In genomic region chr9:128716581-128717254, GRCh38 we compare ENCODE assay signal across 16 cellular contexts.
"Had no signal": no experiment of that assay in that cellular context is flagged by ENCODE, and none has a peak within 500 bp of the region (broad histone marks: within the 10 kb centered on the region; RNA-seq: fewer than 3 reads in every experiment).

No MANE protein-coding gene starts in this region.

- H3K4me1 ChIP-seq: psoas muscle, sigmoid colon, tibial artery had no signal

- H3K4me1 Mint-ChIP-seq: activated naive CD4-positive, alpha-beta T cell treated with anti-CD3 and anti-CD28 coated beads, Interleukin-2, amount 50 U/mL, for 24 hours had no signal

- ATAC-seq: naive thymus-derived CD8-positive, alpha-beta T cell; psoas muscle had no signal

- H3K36me3 Mint-ChIP-seq: activated naive CD4-positive, alpha-beta T cell treated with anti-CD3 and anti-CD28 coated beads, Interleukin-2, amount 50 U/mL, for 24 hours had no signal

- H3K27me3 ChIP-seq: brain microvascular endothelial cell, sigmoid colon, tibial artery had no signal

- H3K27ac ChIP-seq: brain microvascular endothelial cell, psoas muscle, sigmoid colon, tibial artery had no signal

- H3K9me3 ChIP-seq: psoas muscle, sigmoid colon, tibial artery had no signal

- H3K36me3 ChIP-seq: brain microvascular endothelial cell, sigmoid colon had no signal

- DNase-seq: activated CD4-positive, alpha-beta T cell treated with anti-CD3 and anti-CD28 coated beads, Interleukin-2, amount 50 U/mL, for 1 hour; activated T-cell treated with anti-CD3 and anti-CD28 coated beads, Interleukin-2, amount 50 U/mL, for 1 hour; amniotic stem cell; brain microvascular endothelial cell; cerebellar nuclear complex; dermis blood vessel endothelial cell; hippocampal formation; kidney glomerular epithelial cell; naive thymus-derived CD8-positive, alpha-beta T cell; occipital lobe; stimulated activated CD4-positive, alpha-beta T cell treated with anti-CD3 and anti-CD28 coated beads, Interleukin-4, amount 100 ng/mL, for 24 hours; T-helper 2 cell had no signal

- H3K9me3 Mint-ChIP-seq: activated naive CD4-positive, alpha-beta T cell treated with anti-CD3 and anti-CD28 coated beads, Interleukin-2, amount 50 U/mL, for 24 hours; naive thymus-derived CD8-positive, alpha-beta T cell had no signal

- H3K4me3 Mint-ChIP-seq: activated naive CD4-positive, alpha-beta T cell treated with anti-CD3 and anti-CD28 coated beads, Interleukin-2, amount 50 U/mL, for 24 hours; naive thymus-derived CD8-positive, alpha-beta T cell had no signal

- H3K4me3 ChIP-seq: psoas muscle, sigmoid colon, tibial artery had no signal

- H3K27ac Mint-ChIP-seq: activated naive CD4-positive, alpha-beta T cell treated with anti-CD3 and anti-CD28 coated beads, Interleukin-2, amount 50 U/mL, for 24 hours had no signal

- H3K27me3 Mint-ChIP-seq: activated naive CD4-positive, alpha-beta T cell treated with anti-CD3 and anti-CD28 coated beads, Interleukin-2, amount 50 U/mL, for 24 hours; naive thymus-derived CD8-positive, alpha-beta T cell had no signal
